ENCODE assay signal across 25 cellular contexts in genomic region chr4:170804930-170805329, GRCh38.
"Had no signal": no experiment of that assay in that cellular context is flagged by ENCODE, and none has a peak within 500 bp of the region (broad histone marks: within the 10 kb centered on the region; RNA-seq: fewer than 3 reads in every experiment).

No MANE protein-coding gene starts in this region.

- H3K4me3 ChIP-seq: ascending aorta, breast epithelium, cardiac muscle cell, coronary artery, dorsolateral prefrontal cortex had no signal

- H3K27ac ChIP-seq: ascending aorta, breast epithelium, cardiac muscle cell, coronary artery, dorsolateral prefrontal cortex had no signal

- FAIRE-seq: frontal cortex had no signal

- H3K4me1 ChIP-seq: ascending aorta, breast epithelium had no signal

- H3K36me3 ChIP-seq: ascending aorta, breast epithelium, cardiac muscle cell had no signal

- DNase-seq: activated CD4-positive, alpha-beta memory T cell treated with anti-CD3 and anti-CD28 coated beads, Interleukin-2, amount 10 ng/mL, durations not matched to agents 7 days and 5 days; activated CD4-positive, alpha-beta T cell treated with anti-CD3 and anti-CD28 coated beads for 1 hour; activated CD4-positive, alpha-beta T cell treated with anti-CD3 and anti-CD28 coated beads for 4 hours; activated CD4-positive, alpha-beta T cell treated with anti-CD3 and anti-CD28 coated beads, Interleukin-2, amount 10 ng/mL, durations not matched to agents 7 days and 5 days; activated CD4-positive, alpha-beta T cell treated with anti-CD3 and anti-CD28 coated beads, Interleukin-2, amount 50 U/mL, for 4 hours; activated CD8-positive, alpha-beta memory T cell treated with anti-CD3 and anti-CD28 coated beads, Interleukin-2, amount 50 U/mL, for 48 hours; activated gamma-delta T cell; activated naive CD4-positive, alpha-beta T cell; activated naive CD4-positive, alpha-beta T cell treated with anti-CD3 and anti-CD28 coated beads, Interleukin-2, amount 10 ng/mL, durations not matched to agents 7 days and 5 days; activated naive CD8-positive, alpha-beta T cell treated with anti-CD3 and anti-CD28 coated beads, Interleukin-2, amount 10 ng/mL, durations not matched to agents 7 days and 5 days; activated T-cell treated with anti-CD3 and anti-CD28 coated beads for 4 hours; activated T-cell treated with anti-CD3 and anti-CD28 coated beads, Interleukin-2, amount 50 U/mL, for 24 hours; activated T-cell treated with anti-CD3 and anti-CD28 coated beads, Interleukin-2, amount 50 U/mL, for 72 hours; central memory CD4-positive, alpha-beta T cell; cerebellar nuclear complex; dorsolateral prefrontal cortex; effector memory CD4-positive, alpha-beta T cell; foreskin fibroblast; head of caudate nucleus; T-helper 2 cell had no signal

- H3K9me3 ChIP-seq: ascending aorta, breast epithelium had no signal

- H3K27me3 ChIP-seq: ascending aorta, breast epithelium, cardiac muscle cell, dorsolateral prefrontal cortex had no signal
